20 cellular contexts compared by ENCODE assay signal in the genomic region with DNA sequence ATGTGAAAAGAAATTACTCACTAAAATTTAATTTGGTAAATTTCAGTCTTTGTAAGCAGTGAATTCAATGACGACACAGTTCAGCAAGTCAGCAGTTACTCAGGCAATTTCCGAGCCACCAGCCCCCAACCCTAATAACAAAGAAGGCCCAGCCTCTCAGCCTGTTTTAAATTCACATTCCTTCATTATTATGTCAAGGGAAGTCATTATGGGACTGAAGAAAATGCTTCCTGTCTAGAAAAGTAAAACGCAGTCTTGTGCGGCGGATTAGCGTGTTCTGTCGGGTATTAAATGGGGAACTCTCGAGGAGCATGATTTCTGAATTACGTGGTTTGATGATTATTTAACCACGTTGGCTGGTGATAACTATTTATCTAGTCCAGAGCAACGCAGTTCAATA.
DNase-seq lines count a peak whose midpoint lies in the region; ATAC-seq and TF ChIP-seq lines count a peak whose summit lies in the region.
"Had no signal": no experiment of that assay in that cellular context is flagged by ENCODE, and none has a peak within 500 bp of the region (broad histone marks: within the 10 kb centered on the region; RNA-seq: fewer than 3 reads in every experiment).

No MANE protein-coding gene starts in this region.

- H3K4me1 Mint-ChIP-seq in T-cell: no peaks in the 10 kb centered on the region
- H3K4me1 Mint-ChIP-seq: activated CD4-positive, alpha-beta T cell treated with anti-CD3 and anti-CD28 coated beads for 36 hours; central memory CD8-positive, alpha-beta T cell had no signal

- no peaks in the 10 kb centered on the region for H3K36me3 Mint-ChIP-seq in T-cell
- H3K36me3 Mint-ChIP-seq: activated naive CD8-positive, alpha-beta T cell had no signal

- H3K27ac Mint-ChIP-seq in T-cell: no peak overlapping the region
- H3K27ac Mint-ChIP-seq: activated CD4-positive, alpha-beta T cell treated with anti-CD3 and anti-CD28 coated beads for 36 hours; activated naive CD8-positive, alpha-beta T cell; T-helper 1 cell treated with Interleukin-12 subunit alpha and Interleukin-12 subunit beta and Interleukin-4 antibody, amounts not matched to agents 30 μg/mL and 1 μg/mL, for 36 hours had no signal

- no peak overlapping the region for H3K4me3 Mint-ChIP-seq in T-cell
- H3K4me3 Mint-ChIP-seq: activated CD4-positive, alpha-beta T cell treated with anti-CD3 and anti-CD28 coated beads for 36 hours; activated naive CD8-positive, alpha-beta T cell; central memory CD8-positive, alpha-beta T cell; T-helper 1 cell treated with Interleukin-12 subunit alpha and Interleukin-12 subunit beta and Interleukin-4 antibody, amounts not matched to agents 30 μg/mL and 1 μg/mL, for 36 hours had no signal

- TF ChIP-seq CTCF in choroid plexus epithelial cell (conservative IDR thresholded peaks at IDR 0.05; ENCODE audit: low read depth, low read length) (no peak), retinal pigment epithelial cell (conservative IDR thresholded peaks at IDR 0.05; ENCODE audit: low read depth, low read length) (no peak)

- peak; percentile 15 for DNase-seq in HT1080 (ENCODE audit: low read depth)
- peak; percentile 4 for DNase-seq in choroid plexus epithelial cell (ENCODE audit: low read depth)
- peak; percentile 51 for DNase-seq in iris pigment epithelial cell (ENCODE audit: low read depth)
- peak; percentile 96 for DNase-seq in retinal pigment epithelial cell (ENCODE audit: low read depth)
- DNase-seq in DMS153 (lab: John Stamatoyannopoulos, UW): no peak
- no peak for DNase-seq in T-cell
- DNase-seq in left colon: no peak
- DNase-seq: activated CD4-positive, alpha-beta T cell treated with anti-CD3 and anti-CD28 coated beads for 36 hours; activated T-cell treated with anti-CD3 and anti-CD28 coated beads, Interleukin-2, amount 50 U/mL, for 1 hour; DMS79; mammary epithelial cell; NCI-H1930; ovary; stimulated activated CD4-positive, alpha-beta T cell treated with anti-CD3 and anti-CD28 coated beads, Interleukin-12 subunit alpha, Interleukin-12 subunit beta, amount 100 ng/mL, for 4 hours had no signal

- no peak for ATAC-seq in T-cell (replicated peaks in 1 of 4)
- ATAC-seq in left colon: no peak
- no peak for ATAC-seq in HG02571 (IDR thresholded peaks at IDR 0.05; ENCODE audit: unreplicated experiment)
- ATAC-seq: activated CD4-positive, alpha-beta T cell treated with anti-CD3 and anti-CD28 coated beads for 36 hours; esophagus mucosa had no signal

- CTCF ChIA-PET in T-cell (lab: Charles Lee): no interaction called here

- POLR2A ChIA-PET in T-cell (lab: Charles Lee): no interaction called here

- H3K27me3 Mint-ChIP-seq in T-cell: peaks cover 42 to 46% of the 10 kb centered on the region in 2 donors

- H3K4me3 ChIP-seq in choroid plexus epithelial cell (ENCODE audit: low read depth, low read length) (no peak overlapping the region), retinal pigment epithelial cell (ENCODE audit: low read length) (peak overlapping the region; percentile 14)
- H3K4me3 ChIP-seq: BLaER1 treated with 17β-estradiol and CSF1 and Interleukin-3, amounts not matched to agents 10 nM and 100 nM; ovary had no signal

- no peaks in the 10 kb centered on the region for H3K9me3 Mint-ChIP-seq in T-cell
- H3K9me3 Mint-ChIP-seq: central memory CD8-positive, alpha-beta T cell; T-helper 1 cell treated with Interleukin-12 subunit alpha and Interleukin-12 subunit beta and Interleukin-4 antibody, amounts not matched to agents 30 μg/mL and 1 μg/mL, for 36 hours had no signal

- intact Hi-C loops in left colon (cut with DNase I, micrococcal nuclease): no loop called here

Comparison
In these comparisons a context has a peak if more than half of its experiments do, and no peak if none do; other contexts are left out.
1. DNase-seq: peak in HT1080 (single experiment), choroid plexus epithelial cell (single experiment), iris pigment epithelial cell (single experiment) and retinal pigment epithelial cell (single experiment); none in DMS153 (single experiment), T-cell (0 of 34) and left colon (0 of 2).